Comparison of ENCODE assay signal across 14 cellular contexts in genomic region chr6:129644567-129645015, GRCh38.
DNase-seq lines count a peak whose midpoint lies in the region; ATAC-seq, FAIRE-seq and TF ChIP-seq lines count a peak whose summit lies in the region.
"Had no signal": no experiment of that assay in that cellular context is flagged by ENCODE, and none has a peak within 500 bp of the region (broad histone marks: within the 10 kb centered on the region; RNA-seq: fewer than 3 reads in every experiment).

No MANE protein-coding gene starts in this region.

- CTCF ChIA-PET in PC-9 (lab: Charles Lee): no interaction called here
- CTCF ChIA-PET in endothelial cell of umbilical vein (lab: Charles Lee): interaction anchor here (0.7 to 3.4 kb wide), 15 partner anchors 9 to 377 kb away, joined by 3 to 16 read pairs (median 4); partner anchors contain the start of gene ARHGAP18

- dilution Hi-C loops in endothelial cell of umbilical vein (cut with MboI; ENCODE audit: extremely low pct_ligation_motif_present, low sequenced_read_pairs): no loop called here

- no TSS peak for BruUV-seq in PC-9 (replicated peaks; lab: Mats Ljungman, UMichigan)
- no TSS peak for BruUV-seq in endothelial cell of umbilical vein (replicated peaks; lab: Mats Ljungman, UMichigan)

- no peaks in the 10 kb centered on the region for H3K79me2 ChIP-seq in PC-9 (ENCODE audit: low read depth)
- H3K79me2 ChIP-seq in endothelial cell of umbilical vein (ENCODE audit: control insufficient read depth, insufficient read depth, low read length): peaks cover 31% of the 10 kb centered on the region

- H3K27me3 ChIP-seq in PC-9 (ENCODE audit: insufficient read depth, low read depth): no peaks in the 10 kb centered on the region
- no peaks in the 10 kb centered on the region for H3K27me3 ChIP-seq in endothelial cell of umbilical vein (ENCODE audit: control insufficient read depth in 2 of 2, insufficient read depth in 2 of 2, low read length in 2 of 2)
- H3K27me3 ChIP-seq in transverse colon: no peaks in the 10 kb centered on the region

- 53 to 62% methylated on average over 1 of the region's 1 CpG for WGBS in transverse colon (ENCODE audit: low coverage in 1 of 2), 2 donors

- peak; percentile 43 for TF ChIP-seq POLR2A in endothelial cell of umbilical vein (IDR thresholded peaks at IDR 0.05; ENCODE audit: low read depth, low read length)
- TF ChIP-seq POLR2A in transverse colon (IDR thresholded peaks at IDR 0.05): no peak

- H3K9me3 ChIP-seq in PC-9 (ENCODE audit: insufficient read depth, low read depth) (no peaks in the 10 kb centered on the region), endothelial cell of umbilical vein (replicated peaks; ENCODE audit: control insufficient read depth, insufficient read depth, low read length) (no peaks in the 10 kb centered on the region), transverse colon (no peaks in the 10 kb centered on the region)

- peak overlapping the region; percentile 76 for H3K9ac ChIP-seq in endothelial cell of umbilical vein (replicated peaks; ENCODE audit: extremely low read depth, insufficient read depth, low read length)

- DNase-seq in EH (ENCODE audit: low read depth) (peak; percentile 87), PC-9 (peak in 1 of 2 experiments; percentile 87), endothelial cell of umbilical vein (ENCODE audit: low read depth, low spot score) (peak; percentile 96), non-pigmented ciliary epithelial cell (ENCODE audit: low read depth) (peak; percentile 46), DMS53 treated with DMSO at 0.1 percent for 48 hours (lab: John Stamatoyannopoulos, UW; ENCODE audit: unreplicated experiment) (no peak), transverse colon (no peak)
- DNase-seq: activated effector memory CD4-positive, alpha-beta T cell treated with anti-CD3 and anti-CD28 coated beads, Interleukin-2, amount 50 U/mL, for 16 hours; midbrain; NCI-H187; PC-3; substantia nigra had no signal

- TF ChIP-seq CTCF in PC-9 (conservative IDR thresholded peaks at IDR 0.05) (no peak), endothelial cell of umbilical vein (IDR thresholded peaks at IDR 0.05; ENCODE audit: extremely low read depth in 1 of 2, insufficient read depth in 1 of 2, low read depth in 1 of 2, low read length in 2 of 2) (no peak), transverse colon (IDR thresholded peaks at IDR 0.05) (no peak)

- H3K36me3 ChIP-seq in PC-9 (ENCODE audit: low read depth): no peaks in the 10 kb centered on the region
- H3K36me3 ChIP-seq in endothelial cell of umbilical vein (ENCODE audit: control insufficient read depth in 2 of 2, extremely low read depth in 1 of 2, insufficient read depth in 2 of 2, low read length in 2 of 2): peaks cover 0 to 9% of the 10 kb centered on the region in 2 experiments
- H3K36me3 ChIP-seq in transverse colon: no peaks in the 10 kb centered on the region

- no peak for TF ChIP-seq EP300 in transverse colon (IDR thresholded peaks at IDR 0.05; ENCODE audit: low read depth)

- H4K20me1 ChIP-seq in PC-9 (ENCODE audit: insufficient read depth) (no peaks in the 10 kb centered on the region), endothelial cell of umbilical vein (replicated peaks; ENCODE audit: control insufficient read depth, extremely low read depth, insufficient read depth, low read length) (no peaks in the 10 kb centered on the region)

- peaks cover 11% of the 10 kb centered on the region; the same call in 1 of the 2 replicates for H3F3A ChIP-seq in PC-9 (ENCODE audit: insufficient read depth, low read depth)

- no peaks in the 10 kb centered on the region for H3K9me1 ChIP-seq in endothelial cell of umbilical vein (replicated peaks; ENCODE audit: control insufficient read depth, extremely low read depth, insufficient read depth, low read length)

- H3K4me3 ChIP-seq in PC-9 (no peak overlapping the region), endothelial cell of umbilical vein (replicated peaks in 1 of 3; ENCODE audit: insufficient read depth in 1 of 3, low read depth in 1 of 3, low read length in 3 of 3) (peak overlapping the region in 1 of 3 experiments; percentile 25), transverse colon (no peak overlapping the region)

- intact Hi-C loops in PC-9 (cut with micrococcal nuclease; ENCODE audit: unreplicated experiment): loop anchor here (2.0 kb wide), 1 partner anchor 28 kb away; no protein-coding TSS in a partner anchor
- intact Hi-C loops in endothelial cell of umbilical vein (cut with micrococcal nuclease): loop anchor here (1.0 kb wide), 6 partner anchors 23 to 364 kb away; partner anchors contain the start of gene ARHGAP18
- intact Hi-C loops in transverse colon (cut with DNase I; ENCODE audit: low total_unique reads): no loop called here

- no peaks in the 10 kb centered on the region for H3K9me2 ChIP-seq in PC-9 (ENCODE audit: insufficient read depth)

- peak; percentile 72 for FAIRE-seq in endothelial cell of umbilical vein (lab: Jason Lieb, UNC)

- no peak overlapping the region; the same call in 1 of the 2 replicates for H2AFZ ChIP-seq in PC-9
- no peak overlapping the region for H2AFZ ChIP-seq in endothelial cell of umbilical vein (ENCODE audit: low read depth, low read length)

- H3K27ac ChIP-seq in PC-9 (peak overlapping the region; percentile 66), endothelial cell of umbilical vein (ENCODE audit: insufficient read depth, low read depth, low read length) (peak overlapping the region; percentile 98), transverse colon (peak overlapping the region in 2 of 4 donors; percentile 17 to 47)

- peak overlapping the region; percentile 39 for H3K4me2 ChIP-seq in PC-9
- H3K4me2 ChIP-seq in endothelial cell of umbilical vein (ENCODE audit: insufficient read depth, low read length): peak overlapping the region; percentile 89

- POLR2A ChIA-PET in PC-9 (lab: Charles Lee; ENCODE audit: unreplicated experiment): no interaction called here
- POLR2A ChIA-PET in endothelial cell of umbilical vein (lab: Charles Lee): interaction anchor here (0.9 to 2.3 kb wide), 4 partner anchors 28 to 374 kb away, joined by 3 to 8 read pairs (median 6); partner anchors contain the start of genes ARHGAP18 and L3MBTL3

- H3K4me1 ChIP-seq in PC-9 (replicated peaks; ENCODE audit: insufficient read depth): peaks cover 31% of the 10 kb centered on the region
- H3K4me1 ChIP-seq in endothelial cell of umbilical vein (ENCODE audit: control insufficient read depth, extremely low read depth, insufficient read depth, low read length): peaks cover 73% of the 10 kb centered on the region
- peaks cover 0 to 16% (median 10%) of the 10 kb centered on the region in 4 donors for H3K4me1 ChIP-seq in transverse colon

- ATAC-seq in GM18498 (IDR thresholded peaks at IDR 0.05; ENCODE audit: unreplicated experiment) (no peak), GM18517 (IDR thresholded peaks at IDR 0.05; ENCODE audit: unreplicated experiment) (no peak)
- ATAC-seq: activated CD4-positive, CD25-positive, alpha-beta regulatory T cell treated with anti-CD3 and anti-CD28 coated beads, Interleukin-2, amount 50 U/mL, for 24 hours; PC-3 had no signal

- in situ Hi-C loops in transverse colon (cut with MboI; ENCODE audit: low pct_ligation_motif_present in 1 of 4, low pct_unique_long_range_greater_than_20kb in 1 of 4, low sequenced_read_pairs in 3 of 4): no loop called here

TF ChIP-seq in endothelial cell of umbilical vein, 7 proteins besides CTCF, POLR2A, EP300 and RAD21:
- TF ChIP-seq GATA2 (IDR thresholded peaks at IDR 0.05; ENCODE audit: insufficient read depth, insufficient read length, low read depth, low read length): peak; percentile 13
- TF ChIP-seq MYC (IDR thresholded peaks at IDR 0.05; ENCODE audit: low read depth, low read length): no peak
- TF ChIP-seq JUN (IDR thresholded peaks at IDR 0.05; ENCODE audit: borderline replicate concordance, insufficient read depth, insufficient read length, low read depth): peak; percentile 25
TF ChIP-seq in endothelial cell of umbilical vein: peak in this region for 2.

Comparison
In these comparisons a context has a peak if more than half of its experiments do, and no peak if none do; other contexts are left out.
1. DNase-seq: peak in EH (single experiment), endothelial cell of umbilical vein (single experiment) and non-pigmented ciliary epithelial cell (single experiment); none in DMS53 treated with DMSO at 0.1 percent for 48 hours (single experiment) and transverse colon (single experiment).